12 cellular contexts compared by ENCODE assay signal in the genomic region with DNA sequence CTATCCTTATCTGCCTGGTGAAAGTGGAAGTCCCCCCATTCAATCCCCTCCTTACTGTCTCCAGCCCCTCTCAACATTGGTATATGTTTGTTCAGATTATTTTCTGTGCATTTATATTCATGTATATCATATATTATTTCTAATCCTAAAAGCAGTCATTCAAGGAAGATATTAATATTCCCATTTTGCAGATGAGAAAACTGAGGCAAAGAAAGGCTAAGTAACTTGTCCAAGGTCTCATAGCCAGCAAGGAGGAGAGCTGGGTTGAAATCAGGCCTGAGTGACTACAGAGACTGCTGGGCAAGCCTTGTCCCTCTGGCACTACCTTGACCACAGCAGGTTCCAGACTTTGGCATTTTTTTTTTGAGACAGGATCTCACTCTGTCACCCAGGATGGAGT. TPM values are rescaled to one million over a fixed set of nuclear protein-coding genes. Genes with fewer than 3 reads are reported as not detected.
"Had no signal": no experiment of that assay in that cellular context is flagged by ENCODE, and none has a peak within 500 bp of the region (broad histone marks: within the 10 kb centered on the region; RNA-seq: fewer than 3 reads in every experiment).

No MANE protein-coding gene starts in this region.

- H2AFZ ChIP-seq: GM23248, GM23338 had no signal

- H3K9me3 ChIP-seq: HAP-1 had no signal

- H3K36me3 ChIP-seq: HAP-1 had no signal

- FAIRE-seq: H54 had no signal

- H3K27ac ChIP-seq: GM23248 had no signal

- H3K9ac ChIP-seq: GM23248 had no signal

- H3K4me2 ChIP-seq: GM23338 had no signal

- H3K4me3 ChIP-seq: GM23248, GM23338, HAP-1 had no signal

- ATAC-seq: GM23338, HCT116 had no signal

- DNase-seq: GM23248, GOT3, H7, H9, HCEC 1CT, HFFc6 had no signal

- H3K4me1 ChIP-seq: HAP-1 had no signal

RNA-seq across cellular contexts. Expression of a gene that starts 30.0 kb away (rescaled TPM):
- total RNA-seq: GM23248, GM23338, H1, H4, H7, H9, HFFc6 had no signal
- polyA plus RNA-seq: GM23248, GM23338, H1 had no signal

RNA-seq across cellular contexts. Expression of a gene that starts 44.7 kb away (rescaled TPM):
- total RNA-seq: GM23248, GM23338, H1, H4, H7, H9, HFFc6 had no signal
- polyA plus RNA-seq: GM23248, GM23338, H1 had no signal
